Comparison of ENCODE assay signal across 23 cellular contexts in genomic region chr1:227010645-227011044, GRCh38.
"Had no signal": no experiment of that assay in that cellular context is flagged by ENCODE, and none has a peak within 500 bp of the region (broad histone marks: within the 10 kb centered on the region; RNA-seq: fewer than 3 reads in every experiment).

No MANE protein-coding gene starts in this region.

- H3K9me3 Mint-ChIP-seq: dendritic cell treated with granulocyte-macrophage colony-stimulating factor and Interleukin-4, amounts not matched to agents 40 ng/mL and 50 ng/mL, for 4 days; endodermal cell; nephron progenitor cell had no signal

- H3K27ac Mint-ChIP-seq: dendritic cell treated with granulocyte-macrophage colony-stimulating factor and Interleukin-4, amounts not matched to agents 40 ng/mL and 50 ng/mL, for 4 days; endodermal cell; nephron progenitor cell; progenitor cell of endocrine pancreas; T-helper 17 cell had no signal

- H3K4me1 Mint-ChIP-seq: endodermal cell, nephron progenitor cell, T-helper 17 cell had no signal

- H3K4me3 Mint-ChIP-seq: dendritic cell treated with granulocyte-macrophage colony-stimulating factor and Interleukin-4, amounts not matched to agents 40 ng/mL and 50 ng/mL, for 4 days; endodermal cell; nephron progenitor cell; T-helper 17 cell had no signal

- ATAC-seq: activated CD4-positive, CD25-positive, alpha-beta regulatory T cell treated with anti-CD3 and anti-CD28 coated beads, Interleukin-2, amount 50 U/mL, for 24 hours; lower lobe of right lung; T-helper 17 cell had no signal

- DNase-seq: activated CD4-positive, alpha-beta T cell treated with anti-CD3 and anti-CD28 coated beads for 48 hours; activated CD4-positive, alpha-beta T cell treated with anti-CD3 and anti-CD28 coated beads, Interleukin-2, amount 50 U/mL, for 48 hours; activated CD8-positive, alpha-beta memory T cell treated with anti-CD3 and anti-CD28 coated beads for 24 hours; activated gamma-delta T cell; activated naive CD4-positive, alpha-beta T cell treated with anti-CD3 and anti-CD28 coated beads, Interleukin-2, amount 50 U/mL, for 16 hours; activated T-cell treated with anti-CD3 and anti-CD28 coated beads, Interleukin-2, amount 50 U/mL, for 1 hour; amniotic stem cell; caudate nucleus; endodermal cell; esophagus squamous epithelium; foreskin melanocyte; lower lobe of right lung; mesenchymal stem cell; nephron progenitor cell; stimulated activated CD4-positive, alpha-beta T cell treated with anti-CD3 and anti-CD28 coated beads, Interleukin-15, amount 100 ng/mL, for 24 hours; stimulated activated CD4-positive, alpha-beta T cell treated with anti-CD3 and anti-CD28 coated beads, Interleukin-2, amount 100 ng/mL, for 24 hours; stimulated activated naive CD4-positive, alpha-beta T cell treated with Interleukin-2 at 50 U/mL for 16 hours; T-helper 17 cell; T1000; WERI-Rb-1 had no signal

- H3K27me3 Mint-ChIP-seq: dendritic cell treated with granulocyte-macrophage colony-stimulating factor and Interleukin-4, amounts not matched to agents 40 ng/mL and 50 ng/mL, for 4 days; progenitor cell of endocrine pancreas had no signal
